ENCODE assay signal across 9 cellular contexts in genomic region chr10:59175538-59176240, GRCh38. TPM values are rescaled to one million over a fixed set of nuclear protein-coding genes. Genes with fewer than 3 reads are reported as not detected.
DNase-seq lines count a peak whose midpoint lies in the region; ATAC-seq and TF ChIP-seq lines count a peak whose summit lies in the region.
"Had no signal": no experiment of that assay in that cellular context is flagged by ENCODE, and none has a peak within 500 bp of the region (broad histone marks: within the 10 kb centered on the region; RNA-seq: fewer than 3 reads in every experiment).

No MANE protein-coding gene starts in this region.

- TF ChIP-seq CTCF in heart right ventricle (IDR thresholded peaks at IDR 0.05) (no peak), GM13976 (IDR thresholded peaks at IDR 0.05; ENCODE audit: borderline replicate concordance, control extremely low read depth, extremely low read depth, insufficient read depth, missing control alignments) (no peak)

- peaks cover 0 to 3% (median 0%) of the 10 kb centered on the region in 11 donors for H3K9me3 ChIP-seq in heart right ventricle

- H3K36me3 Mint-ChIP-seq in activated T-helper 17 cell treated with anti-CD3 and anti-CD28 coated beads, Interleukin-2, amount 50 U/mL, for 72 hours (ENCODE audit: low read depth), result no peaks in the 10 kb centered on the region

- no peak for DNase-seq in heart right ventricle
- DNase-seq in Right ventricle myocardium inferior (ENCODE audit: missing footprints), result no peak
- DNase-seq in cerebellum (ENCODE audit: low spot score), result peak; percentile 57
- peak; percentile 51 for DNase-seq in midbrain (lab: John Stamatoyannopoulos, UW)
- DNase-seq in GM13976 (ENCODE audit: low spot score), result no peak

- H3K27me3 ChIP-seq in heart right ventricle, result peaks cover 6 to 52% (median 42%) of the 10 kb centered on the region in 7 donors

- peaks cover 3 to 17% (median 10%) of the 10 kb centered on the region in 9 donors for H3K4me1 ChIP-seq in heart right ventricle

- no peak for ATAC-seq in heart right ventricle
- ATAC-seq in Right ventricle myocardium inferior, result no peak
- no peak for ATAC-seq in GM18502 (IDR thresholded peaks at IDR 0.05; ENCODE audit: poor library complexity, unreplicated experiment)
- no peak for ATAC-seq in activated T-helper 17 cell treated with anti-CD3 and anti-CD28 coated beads, Interleukin-2, amount 50 U/mL, for 72 hours (replicated peaks)
- ATAC-seq in GM21381 (IDR thresholded peaks at IDR 0.05; ENCODE audit: unreplicated experiment), result no peak

- peak overlapping the region in 9 of 10 donors; percentile 12 to 50 (median 34) for H3K4me3 ChIP-seq in heart right ventricle

- no peak overlapping the region for H3K27ac Mint-ChIP-seq in activated T-helper 17 cell treated with anti-CD3 and anti-CD28 coated beads, Interleukin-2, amount 50 U/mL, for 72 hours

- H3K27me3 Mint-ChIP-seq in activated T-helper 17 cell treated with anti-CD3 and anti-CD28 coated beads, Interleukin-2, amount 50 U/mL, for 72 hours, result peaks cover 17% of the 10 kb centered on the region

- in situ Hi-C loops in GM13976 (cut with MboI; ENCODE audit: low sequenced_read_pairs, unreplicated experiment), result no loop called here

- intact Hi-C loops in heart right ventricle (cut with DNase I), result no loop called here
- intact Hi-C loops in Right ventricle myocardium inferior (cut with DNase I), result loop anchor here (5.0 kb wide), 1 partner anchor 208 kb away; no protein-coding TSS in a partner anchor

- H3K4me1 Mint-ChIP-seq in activated T-helper 17 cell treated with anti-CD3 and anti-CD28 coated beads, Interleukin-2, amount 50 U/mL, for 72 hours, result peaks cover 5% of the 10 kb centered on the region

- WGBS in heart right ventricle, 2 donors, result 8 to 11% methylated on average over 25 to 26 of the region's 26 CpGs

- H3K4me3 Mint-ChIP-seq in activated T-helper 17 cell treated with anti-CD3 and anti-CD28 coated beads, Interleukin-2, amount 50 U/mL, for 72 hours, result no peak overlapping the region

- H3K27ac ChIP-seq in heart right ventricle, result no peak overlapping the region

- H3K9me3 Mint-ChIP-seq in activated T-helper 17 cell treated with anti-CD3 and anti-CD28 coated beads, Interleukin-2, amount 50 U/mL, for 72 hours, result peaks cover 5% of the 10 kb centered on the region

- no peaks in the 10 kb centered on the region for H3K36me3 ChIP-seq in heart right ventricle

RNA-seq across cellular contexts. Expression of gene PHYHIPL, which starts 0.8 kb away (rescaled TPM):
- not detected for total RNA-seq in heart right ventricle
- under 1 TPM in 1 of 2 donors, not detected in 1; 0.03 TPM for polyA plus RNA-seq in heart right ventricle
- not detected for total RNA-seq in Right ventricle myocardium inferior
- total RNA-seq in cerebellum, result 38.8 TPM
- total RNA-seq in activated T-helper 17 cell treated with anti-CD3 and anti-CD28 coated beads, Interleukin-2, amount 50 U/mL, for 72 hours, result not detected
- total RNA-seq: T-helper 1 cell treated with Interleukin-12 subunit alpha and Interleukin-12 subunit beta and Interleukin-4 antibody, amounts not matched to agents 30 ng/mL and 1 ng/mL, for 36 hours had no signal

Comparison
In these comparisons a context has a peak if more than half of its experiments do, and no peak if none do; other contexts are left out.
1. DNase-seq: peak in cerebellum (single experiment) and midbrain (single experiment); none in heart right ventricle (0 of 2), Right ventricle myocardium inferior (single experiment) and GM13976 (single experiment).
2. RNA of gene PHYHIPL, which starts 0.8 kb away (total RNA-seq): 38.8 TPM in cerebellum (single experiment); not detected in heart right ventricle, not detected in activated T-helper 17 cell treated with anti-CD3 and anti-CD28 coated beads, Interleukin-2, amount 50 U/mL, for 72 hours and not detected in Right ventricle myocardium inferior (single experiment); every median in the first group is over 10 times any median in the second.